Comparison of ENCODE assay signal across 18 cellular contexts in genomic region chr3:99855900-99856299, GRCh38.
"Had no signal": no experiment of that assay in that cellular context is flagged by ENCODE, and none has a peak within 500 bp of the region (broad histone marks: within the 10 kb centered on the region; RNA-seq: fewer than 3 reads in every experiment).

No MANE protein-coding gene starts in this region.

- H3K9me3 ChIP-seq: left ventricle myocardium inferior, mucosa of descending colon had no signal

- H3K27me3 Mint-ChIP-seq: activated CD8-positive, alpha-beta T cell treated with anti-CD3 and anti-CD28 coated beads for 36 hours; memory B cell; naive thymus-derived CD4-positive, alpha-beta T cell had no signal

- DNase-seq: activated CD4-positive, alpha-beta T cell treated with anti-CD3 and anti-CD28 coated beads for 48 hours; activated CD8-positive, alpha-beta T cell treated with anti-CD3 and anti-CD28 coated beads for 36 hours; activated naive CD4-positive, alpha-beta T cell; anterior cingulate cortex; dorsolateral prefrontal cortex; erythroblast; hippocampal formation; left ventricle myocardium inferior; mucosa of descending colon; naive thymus-derived CD4-positive, alpha-beta T cell; retina; stimulated activated CD4-positive, alpha-beta T cell treated with anti-CD3 and anti-CD28 coated beads, Interleukin-15, amount 100 ng/mL, for 24 hours; stimulated activated CD4-positive, alpha-beta T cell treated with anti-CD3 and anti-CD28 coated beads, Interleukin-4, amount 100 ng/mL, for 1 hour; stimulated activated naive CD4-positive, alpha-beta T cell treated with Interleukin-2 at 50 U/mL for 16 hours had no signal

- H3K9me3 Mint-ChIP-seq: activated CD8-positive, alpha-beta T cell treated with anti-CD3 and anti-CD28 coated beads for 36 hours; activated T-helper 1 cell treated with anti-CD3 and anti-CD28 coated beads, Interleukin-12 subunit alpha, Interleukin-12 subunit beta, Interleukin-2, Interleukin-4 antibody, amounts not matched to agents 30 ng/mL and 10 ng/mL and 1 ng/mL, durations not matched to agents 14 hours and 24 hours and 36 hours; memory B cell; naive thymus-derived CD4-positive, alpha-beta T cell; T-helper 1 cell treated with Interleukin-12 subunit alpha and Interleukin-12 subunit beta and Interleukin-4 antibody, amounts not matched to agents 30 μg/mL and 1 μg/mL, for 36 hours had no signal

- H3K27me3 ChIP-seq: dorsolateral prefrontal cortex had no signal

- H3K4me3 Mint-ChIP-seq: activated CD8-positive, alpha-beta T cell treated with anti-CD3 and anti-CD28 coated beads for 36 hours; activated T-helper 1 cell treated with anti-CD3 and anti-CD28 coated beads, Interleukin-12 subunit alpha, Interleukin-12 subunit beta, Interleukin-2, Interleukin-4 antibody, amounts not matched to agents 30 ng/mL and 10 ng/mL and 1 ng/mL, durations not matched to agents 14 hours and 24 hours and 36 hours; memory B cell; naive thymus-derived CD4-positive, alpha-beta T cell; T-helper 1 cell treated with Interleukin-12 subunit alpha and Interleukin-12 subunit beta and Interleukin-4 antibody, amounts not matched to agents 30 μg/mL and 1 μg/mL, for 36 hours had no signal

- H3K9ac ChIP-seq: parathyroid adenoma had no signal

- ATAC-seq: mucosa of descending colon; naive thymus-derived CD4-positive, alpha-beta T cell had no signal

- H3K27ac ChIP-seq: dorsolateral prefrontal cortex, left ventricle myocardium inferior, parathyroid adenoma had no signal

- H3K27ac Mint-ChIP-seq: activated CD8-positive, alpha-beta T cell treated with anti-CD3 and anti-CD28 coated beads for 36 hours; activated T-helper 1 cell treated with anti-CD3 and anti-CD28 coated beads, Interleukin-12 subunit alpha, Interleukin-12 subunit beta, Interleukin-2, Interleukin-4 antibody, amounts not matched to agents 30 ng/mL and 10 ng/mL and 1 ng/mL, durations not matched to agents 14 hours and 24 hours and 36 hours; memory B cell; naive thymus-derived CD4-positive, alpha-beta T cell; T-helper 1 cell treated with Interleukin-12 subunit alpha and Interleukin-12 subunit beta and Interleukin-4 antibody, amounts not matched to agents 30 μg/mL and 1 μg/mL, for 36 hours had no signal

- H3K4me3 ChIP-seq: dorsolateral prefrontal cortex, left ventricle myocardium inferior, mucosa of descending colon had no signal
